14 cellular contexts compared by ENCODE assay signal in the genomic region with DNA sequence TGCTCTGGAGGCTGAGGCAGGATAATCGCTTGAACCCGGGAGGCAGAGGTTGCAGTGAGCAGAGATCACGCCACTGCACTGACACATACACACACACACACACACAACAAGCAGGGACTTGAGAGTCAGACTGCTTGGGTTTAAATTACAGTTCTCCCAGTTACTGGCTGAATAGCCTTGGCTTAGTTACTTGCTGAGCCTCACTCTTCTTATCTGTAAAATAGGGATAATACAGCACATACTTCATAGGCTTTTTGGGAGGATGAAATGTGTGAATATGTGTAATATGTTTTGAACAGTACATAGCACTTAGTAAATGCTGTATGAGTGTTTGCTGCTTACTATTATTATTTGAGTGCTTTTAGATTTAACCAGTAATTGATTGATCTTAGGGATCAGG. TPM values are rescaled to one million over a fixed set of nuclear protein-coding genes. Genes with fewer than 3 reads are reported as not detected.
A peak's percentile ranks its signal among the peaks of the same experiment; 100 is the strongest.
DNase-seq lines count a peak whose midpoint lies in the region; ATAC-seq, FAIRE-seq and TF ChIP-seq lines count a peak whose summit lies in the region.
"Had no signal": no experiment of that assay in that cellular context is flagged by ENCODE, and none has a peak within 500 bp of the region (broad histone marks: within the 10 kb centered on the region; RNA-seq: fewer than 3 reads in every experiment).

No MANE protein-coding gene starts in this region.

- no peak overlapping the region for H2AFZ ChIP-seq in HepG2 (ENCODE audit: low read length)

- H3K4me1 Mint-ChIP-seq in activated T-helper 17 cell treated with anti-CD3 and anti-CD28 coated beads, Interleukin-2, amount 50 U/mL, for 72 hours = peaks cover 57% of the 10 kb centered on the region
- peaks cover 92 to 99% of the 10 kb centered on the region in 2 donors for H3K4me1 Mint-ChIP-seq in immature natural killer cell

- no peaks in the 10 kb centered on the region for H3K9me3 Mint-ChIP-seq in activated T-helper 17 cell treated with anti-CD3 and anti-CD28 coated beads, Interleukin-2, amount 50 U/mL, for 72 hours
- no peaks in the 10 kb centered on the region for H3K9me3 Mint-ChIP-seq in immature natural killer cell

- no peak overlapping the region for H3K9ac ChIP-seq in HepG2 (ENCODE audit: insufficient read depth, low read depth, low read length)

- H3K36me3 Mint-ChIP-seq in activated T-helper 17 cell treated with anti-CD3 and anti-CD28 coated beads, Interleukin-2, amount 50 U/mL, for 72 hours (ENCODE audit: low read depth) = peaks cover 100% of the 10 kb centered on the region
- peaks cover 0 to 17% (median 11%) of the 10 kb centered on the region in 3 donors for H3K36me3 Mint-ChIP-seq in immature natural killer cell

- H3K9me3 ChIP-seq in HepG2 (ENCODE audit: low read length) (no peaks in the 10 kb centered on the region), right lobe of liver (no peaks in the 10 kb centered on the region), upper lobe of left lung (no peaks in the 10 kb centered on the region), stomach (no peaks in the 10 kb centered on the region)

- 100% methylated on average over 3 of the region's 3 CpGs for WGBS in HepG2 (ENCODE audit: low lambda C conversion rate)
- 100% methylated on average over 1 of the region's 3 CpGs for WGBS in right lobe of liver (ENCODE audit: insufficient coverage, low coverage, low lambda C conversion rate, missing lambda C conversion rate)
- 60 to 84% methylated on average over 3 of the region's 3 CpGs for WGBS in upper lobe of left lung, 2 donors
- WGBS in stomach, 5 donors = 70 to 87% (median 85%) methylated on average over 3 of the region's 3 CpGs

- no peaks in the 10 kb centered on the region; a peak in 1 of 5 replicates for H3K27me3 ChIP-seq in HepG2 (ENCODE audit: control insufficient read depth in 1 of 2, insufficient read depth in 2 of 2, low read length in 2 of 2)
- H3K27me3 ChIP-seq in right lobe of liver = no peaks in the 10 kb centered on the region
- no peaks in the 10 kb centered on the region for H3K27me3 ChIP-seq in upper lobe of left lung
- no peaks in the 10 kb centered on the region for H3K27me3 ChIP-seq in stomach

- FAIRE-seq in HepG2 (lab: Jason Lieb, UNC) = no peak
- FAIRE-seq: H54 had no signal

- TF ChIP-seq POLR2A in HepG2 (IDR thresholded peaks at IDR 0.05; ENCODE audit: insufficient read depth in 1 of 2, low read depth in 2 of 2, low read length in 2 of 2) (no peak), right lobe of liver (IDR thresholded peaks at IDR 0.05) (no peak), upper lobe of left lung (IDR thresholded peaks at IDR 0.05) (no peak), stomach (IDR thresholded peaks at IDR 0.05) (no peak)

- H3K4me2 ChIP-seq in HepG2 (ENCODE audit: low read depth, low read length) = no peak overlapping the region

- intact Hi-C loops in HepG2 (cut with micrococcal nuclease; ENCODE audit: unreplicated experiment) = no loop called here
- intact Hi-C loops in right lobe of liver (cut with DNase I) = no loop called here
- intact Hi-C loops in stomach (cut with DNase I; ENCODE audit: low total_unique reads) = no loop called here

- no peaks in the 10 kb centered on the region for H3K27me3 Mint-ChIP-seq in activated T-helper 17 cell treated with anti-CD3 and anti-CD28 coated beads, Interleukin-2, amount 50 U/mL, for 72 hours
- H3K27me3 Mint-ChIP-seq in immature natural killer cell (ENCODE audit: low read depth in 3 of 3) = peaks cover 3 to 5% (median 3%) of the 10 kb centered on the region in 3 donors

- H3K4me3 Mint-ChIP-seq in activated T-helper 17 cell treated with anti-CD3 and anti-CD28 coated beads, Interleukin-2, amount 50 U/mL, for 72 hours = peak overlapping the region; percentile 46
- peak overlapping the region; percentile 62 to 78 (median 69) for H3K4me3 Mint-ChIP-seq in immature natural killer cell

- in situ Hi-C loops in HepG2 (cut with HindIII; ENCODE audit: extremely low pct_ligation_motif_present, low pct_unique_long_range_greater_than_20kb) = no loop called here

- TF ChIP-seq EP300 in HepG2 (IDR thresholded peaks at IDR 0.05; ENCODE audit: low read depth in 2 of 2, low read length in 2 of 2) (no peak), HepG2 (CRISPR knock-in tag; IDR thresholded peaks at IDR 0.05; ENCODE audit: borderline replicate concordance) (no peak), upper lobe of left lung (IDR thresholded peaks at IDR 0.05) (no peak), stomach (IDR thresholded peaks at IDR 0.05) (no peak)

- ATAC-seq in HepG2 = no peak
- no peak for ATAC-seq in right lobe of liver
- no peak for ATAC-seq in activated T-helper 17 cell treated with anti-CD3 and anti-CD28 coated beads, Interleukin-2, amount 50 U/mL, for 72 hours (replicated peaks)
- no peak for ATAC-seq in upper lobe of left lung (ENCODE audit: low FRiP score in 2 of 2)
- no peak for ATAC-seq in GM21619 (IDR thresholded peaks at IDR 0.05; ENCODE audit: unreplicated experiment)

- CTCF ChIA-PET in HepG2 (lab: Yijun Ruan, JAX; ENCODE audit: low intra/inter-chr PET ratio, low total read pairs) = no interaction called here

- no peak for TF ChIP-seq RAD21 in HepG2 (CRISPR knock-in tag; IDR thresholded peaks at IDR 0.05)

- POLR2A ChIA-PET in HepG2 (lab: Yijun Ruan, JAX) = no interaction called here

- no peak for DNase-seq in HepG2 (ENCODE audit: low spot score)
- DNase-seq in right lobe of liver = no peak
- no peak for DNase-seq in immature natural killer cell
- DNase-seq in upper lobe of left lung = no peak
- no peak for DNase-seq in ureter (ENCODE audit: low spot score)
- DNase-seq in stomach = no peak
- DNase-seq: DMS79 treated with DMSO at 0.1 percent for 48 hours; NCI-H1105; NCI-H2171; stimulated activated naive CD4-positive, alpha-beta T cell treated with Interleukin-2 at 50 U/mL for 16 hours; T1000 had no signal

- no peak for TF ChIP-seq CTCF in HepG2 (CRISPR knock-in tag; IDR thresholded peaks at IDR 0.05)
- no peak for TF ChIP-seq CTCF in right lobe of liver (IDR thresholded peaks at IDR 0.05)
- no peak for TF ChIP-seq CTCF in upper lobe of left lung (IDR thresholded peaks at IDR 0.05)
- TF ChIP-seq CTCF in stomach (IDR thresholded peaks at IDR 0.05) = no peak

- H3K4me3 ChIP-seq in HepG2 (replicated peaks in 1 of 3; ENCODE audit: insufficient read depth in 1 of 3, low read depth in 2 of 3, low read length in 3 of 3) (no peak overlapping the region), right lobe of liver (no peak overlapping the region), upper lobe of left lung (no peak overlapping the region), stomach (no peak overlapping the region)

- H3K27ac ChIP-seq in HepG2 (ENCODE audit: extremely low read length, insufficient read depth, low read length) = no peak overlapping the region
- no peak overlapping the region for H3K27ac ChIP-seq in right lobe of liver
- peak overlapping the region in 3 of 4 donors; percentile 21 to 46 (median 44) for H3K27ac ChIP-seq in upper lobe of left lung
- peak overlapping the region in 2 of 5 donors; percentile 47 to 52 for H3K27ac ChIP-seq in stomach

- peaks cover 62% of the 10 kb centered on the region for H4K20me1 ChIP-seq in HepG2 (ENCODE audit: insufficient read depth, low read length)

- peak overlapping the region; percentile 40 for H3K27ac Mint-ChIP-seq in activated T-helper 17 cell treated with anti-CD3 and anti-CD28 coated beads, Interleukin-2, amount 50 U/mL, for 72 hours
- H3K27ac Mint-ChIP-seq in immature natural killer cell = peak overlapping the region; percentile 52 to 90 (median 83)

- peaks cover 76% of the 10 kb centered on the region for H3K79me2 ChIP-seq in HepG2 (ENCODE audit: insufficient read depth, low read length)

- peaks cover 6 to 27% of the 10 kb centered on the region in 2 experiments; a peak in 4 of 5 replicates for H3K36me3 ChIP-seq in HepG2 (replicated peaks in 1 of 2; ENCODE audit: control insufficient read depth in 1 of 2, insufficient read depth in 2 of 2, low read length in 2 of 2)
- peaks cover 0 to 18% (median 5%) of the 10 kb centered on the region in 4 donors for H3K36me3 ChIP-seq in right lobe of liver
- peaks cover 0 to 40% (median 11%) of the 10 kb centered on the region in 4 donors for H3K36me3 ChIP-seq in upper lobe of left lung
- peaks cover 0 to 43% (median 36%) of the 10 kb centered on the region in 4 donors for H3K36me3 ChIP-seq in stomach

- no TSS peak for BruUV-seq in HepG2 (replicated peaks; lab: Mats Ljungman, UMichigan)

- H3K4me1 ChIP-seq in HepG2 (ENCODE audit: insufficient read depth, low read length) (peaks cover 30% of the 10 kb centered on the region), right lobe of liver (peaks cover 0 to 30% (median 5%) of the 10 kb centered on the region in 4 donors), upper lobe of left lung (peaks cover 66 to 80% (median 77%) of the 10 kb centered on the region in 4 donors), stomach (peaks cover 59 to 98% (median 79%) of the 10 kb centered on the region in 4 donors)

RNA-seq across cellular contexts. Expression of gene CDC42, which starts 23.8 kb away (rescaled TPM):
- total RNA-seq in HepG2 (2016; rRNA removed; fragmentation: Illumina TruSeq; extraction: Trizol) (237 and 358 TPM in 2 replicates), right lobe of liver (100 to 1,000 TPM in 3 of 6 experiments, 10 to 100 TPM in 3; 74.4 to 128 (median 95.9) TPM), upper lobe of left lung (100 to 1,000 TPM in 4 of 6 donors, 10 to 100 TPM in 2; 24.1 to 248 (median 213) TPM), ureter (326 TPM), stomach (100 to 1,000 TPM in 2 of 5 donors, 10 to 100 TPM in 3; 72.4 to 425 (median 80.8) TPM)
- total RNA-seq in HepG2 (2016; cell fraction: cytosol; rRNA removed; fragmentation: Illumina TruSeq; extraction: Trizol; ENCODE audit: low read depth) = 58.8 and 63.4 TPM in 2 replicates
- 235 and 352 TPM in 2 replicates for total RNA-seq in HepG2 (2016; cell fraction: insoluble cytoplasmic fraction; rRNA removed; fragmentation: Illumina TruSeq; extraction: Trizol)
- total RNA-seq in HepG2 (2016; cell fraction: membrane; rRNA removed; fragmentation: Illumina TruSeq; extraction: Trizol) = 100 and 105 TPM in 2 replicates
- total RNA-seq in HepG2 (2016; cell fraction: nucleus; rRNA removed; fragmentation: Illumina TruSeq; extraction: Trizol) = 82.8 and 91.5 TPM in 2 replicates
- polyA plus RNA-seq in HepG2 (2011; rRNA removed) (101 and 138 TPM in 2 replicates), immature natural killer cell (100 to 1,000 TPM; 220 to 600 (median 473) TPM), stomach (100 to 1,000 TPM in 2 of 3 donors, 10 to 100 TPM in 1; 91.8 to 242 (median 179) TPM)
- polyA plus RNA-seq in HepG2 (2011; cell fraction: cytosol; rRNA removed) = 72.7 and 116 TPM in 2 replicates
- 20.5 and 33.7 TPM in 2 replicates for polyA plus RNA-seq in HepG2 (2011; cell fraction: nucleus; rRNA removed)
- polyA plus RNA-seq in HepG2 (2012) = 197 and 216 TPM in 2 replicates
- 20.7 and 25.5 TPM in 2 replicates for polyA plus RNA-seq in HepG2 (2016; cell fraction: cytosol; fragmentation: Illumina TruSeq; extraction: Trizol; ENCODE audit: low read depth)
- 336 and 350 TPM in 2 replicates for polyA plus RNA-seq in HepG2 (2016; cell fraction: insoluble cytoplasmic fraction; fragmentation: Illumina TruSeq; extraction: Trizol; ENCODE audit: low read depth)
- polyA plus RNA-seq in HepG2 (2016; cell fraction: membrane; fragmentation: Illumina TruSeq; extraction: Trizol; ENCODE audit: low read depth) = 55.2 and 56.7 TPM in 2 replicates
- polyA plus RNA-seq in HepG2 (2016; cell fraction: nucleus; fragmentation: Illumina TruSeq; extraction: Trizol; ENCODE audit: insufficient read depth, low read depth) = 102 and 112 TPM in 2 replicates
- 81.6 and 140 TPM in 2 replicates for polyA minus RNA-seq in HepG2 (2011; rRNA and poly(A)+ RNA removed; ENCODE audit: low replicate concordance)
- 96.1 and 107 TPM in 2 replicates for polyA minus RNA-seq in HepG2 (2011; cell fraction: cytosol; rRNA and poly(A)+ RNA removed)
- 31.8 and 39.2 TPM in 2 replicates for polyA minus RNA-seq in HepG2 (2011; cell fraction: nucleus; rRNA and poly(A)+ RNA removed)
- total RNA-seq in activated T-helper 17 cell treated with anti-CD3 and anti-CD28 coated beads, Interleukin-2, amount 50 U/mL, for 72 hours = 100 to 1,000 TPM; 243 to 264 TPM

Comparison
In these comparisons a context has a peak if more than half of its experiments do, and no peak if none do; other contexts are left out.
1. H3K27ac ChIP-seq: peak in upper lobe of left lung (3 of 4); none in HepG2 (single experiment) and right lobe of liver (0 of 3).